8 cellular contexts compared by ENCODE assay signal in genomic region chr9:130106860-130107848, GRCh38. TPM values are rescaled to one million over a fixed set of nuclear protein-coding genes. Genes with fewer than 3 reads are reported as not detected.
DNase-seq lines count a peak whose midpoint lies in the region; ATAC-seq and TF ChIP-seq lines count a peak whose summit lies in the region.

No MANE protein-coding gene starts in this region.

- H3K79me2 ChIP-seq in OCI-LY7 (ENCODE audit: insufficient read depth, low read depth, low read length), result no peaks in the 10 kb centered on the region

- no peak overlapping the region for H3K27ac Mint-ChIP-seq in Caco-2 (ENCODE audit: unreplicated experiment)
- peak overlapping the region in 5 of 6 donors; percentile 5 to 50 (median 47) for H3K27ac Mint-ChIP-seq in naive B cell

- H3K9me3 Mint-ChIP-seq in Caco-2 (ENCODE audit: unreplicated experiment) (no peaks in the 10 kb centered on the region), naive B cell (no peaks in the 10 kb centered on the region)

- no peaks in the 10 kb centered on the region for H3K9me3 ChIP-seq in Caco-2
- no peaks in the 10 kb centered on the region for H3K9me3 ChIP-seq in OCI-LY7 (ENCODE audit: low read length)

- CTCF ChIA-PET in Caco-2 (lab: Charles Lee) (interaction anchor here (0.6 to 1.6 kb wide), 3 partner anchors 129 to 259 kb away, joined by 3 to 9 read pairs (median 4); no protein-coding TSS in a partner anchor), OCI-LY7 (lab: Charles Lee; ENCODE audit: unreplicated experiment) (interaction anchor here (0.6 to 1.8 kb wide), 2 partner anchors 133 to 208 kb away, joined by 3 to 5 read pairs; no protein-coding TSS in a partner anchor)

- DNase-seq in Caco-2 (peak; percentile 69 to 75), HUDEP-2 (lab: John Stamatoyannopoulos, UW; ENCODE audit: unreplicated experiment in 76 of 76) (peak in 65 of 76 experiments; percentile 6 to 76 (median 49)), OCI-LY7 (ENCODE audit: low spot score) (peak; percentile 83), activated T-cell treated with anti-CD3 and anti-CD28 coated beads for 48 hours (ENCODE audit: low read depth) (peak; percentile 70), naive B cell (peak; percentile 67)
- peak; percentile 46 to 75 for DNase-seq in stimulated activated CD8-positive, alpha-beta memory T cell treated with anti-CD3 and anti-CD28 coated beads, Interleukin-7, amount 100 ng/mL, for 48 hours (ENCODE audit: extremely low read depth in 1 of 2, low read depth in 1 of 2)

- H3K27me3 ChIP-seq in Caco-2 (replicated peaks; ENCODE audit: control insufficient read depth, insufficient read depth, low read length), result no peaks in the 10 kb centered on the region

- H3K27me3 Mint-ChIP-seq in Caco-2 (ENCODE audit: insufficient read depth, unreplicated experiment) (no peaks in the 10 kb centered on the region), naive B cell (no peaks in the 10 kb centered on the region)

- BruUV-seq in Caco-2 (replicated peaks; lab: Mats Ljungman, UMichigan) (no TSS peak), OCI-LY7 (replicated peaks; lab: Mats Ljungman, UMichigan) (no TSS peak)

- intact Hi-C loops in Caco-2 (cut with micrococcal nuclease; ENCODE audit: unreplicated experiment), result loop anchor here (1.0 to 5.0 kb wide), 3 partner anchors 80 to 236 kb away; no protein-coding TSS in a partner anchor
- intact Hi-C loops in OCI-LY7 (cut with micrococcal nuclease; ENCODE audit: unreplicated experiment), result loop anchor here (1.0 to 2.0 kb wide), 2 partner anchors 129 to 236 kb away; no protein-coding TSS in a partner anchor

- H4K20me1 ChIP-seq in OCI-LY7 (ENCODE audit: insufficient read depth, low read length), result no peaks in the 10 kb centered on the region

- no peak overlapping the region for H3K4me3 ChIP-seq in Caco-2 (ENCODE audit: low read depth, low read length)
- H3K4me3 ChIP-seq in OCI-LY7 (ENCODE audit: low read depth, low read length, poor library complexity, severe bottlenecking), result no peak overlapping the region

- no peaks in the 10 kb centered on the region for H3K9me2 ChIP-seq in OCI-LY7 (ENCODE audit: insufficient read depth, low read length)

- ATAC-seq in esophagus mucosa (peak; percentile 63), naive B cell (ENCODE audit: low read depth in 2 of 2) (peak; percentile 84 to 90), HG02610 (IDR thresholded peaks at IDR 0.05; ENCODE audit: unreplicated experiment) (no peak)

- TF ChIP-seq CTCF in Caco-2 (IDR thresholded peaks at IDR 0.05; ENCODE audit: insufficient read depth in 1 of 2, low read depth in 1 of 2, low read length in 1 of 2, severe bottlenecking in 1 of 2, unreplicated experiment in 1 of 2) (peak; percentile 78 to 85), OCI-LY7 (conservative IDR thresholded peaks at IDR 0.05; ENCODE audit: low read length) (peak; percentile 95)

- no peak overlapping the region for H3K4me3 Mint-ChIP-seq in Caco-2 (ENCODE audit: unreplicated experiment)
- no peak overlapping the region for H3K4me3 Mint-ChIP-seq in naive B cell

- peaks cover 1% of the 10 kb centered on the region; the same call in 1 of the 2 replicates for H3K36me3 ChIP-seq in Caco-2 (ENCODE audit: control insufficient read depth, insufficient read depth, low read length)
- peaks cover 59% of the 10 kb centered on the region for H3K36me3 ChIP-seq in OCI-LY7 (ENCODE audit: insufficient read depth, low read length)

- H2AFZ ChIP-seq in OCI-LY7 (ENCODE audit: low read length), result no peak overlapping the region

- H3K4me1 Mint-ChIP-seq in Caco-2 (ENCODE audit: low read depth, unreplicated experiment), result no peaks in the 10 kb centered on the region
- H3K4me1 Mint-ChIP-seq in naive B cell, result peaks cover 5 to 9% (median 5%) of the 10 kb centered on the region in 3 donors

- no peak overlapping the region for H3K4me2 ChIP-seq in OCI-LY7 (ENCODE audit: low read length)

- no peak overlapping the region for H3K27ac ChIP-seq in OCI-LY7 (ENCODE audit: low read depth, low read length, poor library complexity, severe bottlenecking)

- H3K4me1 ChIP-seq in Caco-2 (no peaks in the 10 kb centered on the region), OCI-LY7 (ENCODE audit: insufficient read depth, low read length, poor library complexity, severe bottlenecking) (no peaks in the 10 kb centered on the region)

- POLR2A ChIA-PET in Caco-2 (lab: Charles Lee), result no interaction called here
- POLR2A ChIA-PET in OCI-LY7 (lab: Charles Lee), result no interaction called here

- peaks cover 51% of the 10 kb centered on the region for H3K36me3 Mint-ChIP-seq in Caco-2 (ENCODE audit: insufficient read depth, unreplicated experiment)
- H3K36me3 Mint-ChIP-seq in naive B cell, result peaks cover 0 to 32% of the 10 kb centered on the region in 2 donors

RNA-seq across cellular contexts. Expression of gene GPR107, which starts 53.4 kb away (rescaled TPM):
- total RNA-seq in Caco-2 (2022) (49.8 and 53.1 TPM in 2 replicates), OCI-LY7 (2022) (24.3 and 28.8 TPM in 2 replicates), esophagus mucosa (29.8 TPM)
- 8.7 and 10.4 TPM in 2 replicates for total RNA-seq in OCI-LY7 (2014; rRNA removed; shearing (Covaris generic))
- 1 to 10 TPM in 5 of 6 donors, under 1 TPM in 1; 0.27 to 4.4 (median 3.4) TPM for polyA plus RNA-seq in naive B cell (ENCODE audit: low read depth in 6 of 6)
